In genomic region chr21:42423197-42423675, GRCh38 we compare ENCODE assay signal across 1 cellular context.
TF ChIP-seq lines count a peak whose summit lies in the region.

No MANE protein-coding gene starts in this region.

TF ChIP-seq in GM23338, 12 proteins besides CTCF, POLR2A, EP300 and RAD21 (continued from another document):
- TF ChIP-seq, protein P1, sequence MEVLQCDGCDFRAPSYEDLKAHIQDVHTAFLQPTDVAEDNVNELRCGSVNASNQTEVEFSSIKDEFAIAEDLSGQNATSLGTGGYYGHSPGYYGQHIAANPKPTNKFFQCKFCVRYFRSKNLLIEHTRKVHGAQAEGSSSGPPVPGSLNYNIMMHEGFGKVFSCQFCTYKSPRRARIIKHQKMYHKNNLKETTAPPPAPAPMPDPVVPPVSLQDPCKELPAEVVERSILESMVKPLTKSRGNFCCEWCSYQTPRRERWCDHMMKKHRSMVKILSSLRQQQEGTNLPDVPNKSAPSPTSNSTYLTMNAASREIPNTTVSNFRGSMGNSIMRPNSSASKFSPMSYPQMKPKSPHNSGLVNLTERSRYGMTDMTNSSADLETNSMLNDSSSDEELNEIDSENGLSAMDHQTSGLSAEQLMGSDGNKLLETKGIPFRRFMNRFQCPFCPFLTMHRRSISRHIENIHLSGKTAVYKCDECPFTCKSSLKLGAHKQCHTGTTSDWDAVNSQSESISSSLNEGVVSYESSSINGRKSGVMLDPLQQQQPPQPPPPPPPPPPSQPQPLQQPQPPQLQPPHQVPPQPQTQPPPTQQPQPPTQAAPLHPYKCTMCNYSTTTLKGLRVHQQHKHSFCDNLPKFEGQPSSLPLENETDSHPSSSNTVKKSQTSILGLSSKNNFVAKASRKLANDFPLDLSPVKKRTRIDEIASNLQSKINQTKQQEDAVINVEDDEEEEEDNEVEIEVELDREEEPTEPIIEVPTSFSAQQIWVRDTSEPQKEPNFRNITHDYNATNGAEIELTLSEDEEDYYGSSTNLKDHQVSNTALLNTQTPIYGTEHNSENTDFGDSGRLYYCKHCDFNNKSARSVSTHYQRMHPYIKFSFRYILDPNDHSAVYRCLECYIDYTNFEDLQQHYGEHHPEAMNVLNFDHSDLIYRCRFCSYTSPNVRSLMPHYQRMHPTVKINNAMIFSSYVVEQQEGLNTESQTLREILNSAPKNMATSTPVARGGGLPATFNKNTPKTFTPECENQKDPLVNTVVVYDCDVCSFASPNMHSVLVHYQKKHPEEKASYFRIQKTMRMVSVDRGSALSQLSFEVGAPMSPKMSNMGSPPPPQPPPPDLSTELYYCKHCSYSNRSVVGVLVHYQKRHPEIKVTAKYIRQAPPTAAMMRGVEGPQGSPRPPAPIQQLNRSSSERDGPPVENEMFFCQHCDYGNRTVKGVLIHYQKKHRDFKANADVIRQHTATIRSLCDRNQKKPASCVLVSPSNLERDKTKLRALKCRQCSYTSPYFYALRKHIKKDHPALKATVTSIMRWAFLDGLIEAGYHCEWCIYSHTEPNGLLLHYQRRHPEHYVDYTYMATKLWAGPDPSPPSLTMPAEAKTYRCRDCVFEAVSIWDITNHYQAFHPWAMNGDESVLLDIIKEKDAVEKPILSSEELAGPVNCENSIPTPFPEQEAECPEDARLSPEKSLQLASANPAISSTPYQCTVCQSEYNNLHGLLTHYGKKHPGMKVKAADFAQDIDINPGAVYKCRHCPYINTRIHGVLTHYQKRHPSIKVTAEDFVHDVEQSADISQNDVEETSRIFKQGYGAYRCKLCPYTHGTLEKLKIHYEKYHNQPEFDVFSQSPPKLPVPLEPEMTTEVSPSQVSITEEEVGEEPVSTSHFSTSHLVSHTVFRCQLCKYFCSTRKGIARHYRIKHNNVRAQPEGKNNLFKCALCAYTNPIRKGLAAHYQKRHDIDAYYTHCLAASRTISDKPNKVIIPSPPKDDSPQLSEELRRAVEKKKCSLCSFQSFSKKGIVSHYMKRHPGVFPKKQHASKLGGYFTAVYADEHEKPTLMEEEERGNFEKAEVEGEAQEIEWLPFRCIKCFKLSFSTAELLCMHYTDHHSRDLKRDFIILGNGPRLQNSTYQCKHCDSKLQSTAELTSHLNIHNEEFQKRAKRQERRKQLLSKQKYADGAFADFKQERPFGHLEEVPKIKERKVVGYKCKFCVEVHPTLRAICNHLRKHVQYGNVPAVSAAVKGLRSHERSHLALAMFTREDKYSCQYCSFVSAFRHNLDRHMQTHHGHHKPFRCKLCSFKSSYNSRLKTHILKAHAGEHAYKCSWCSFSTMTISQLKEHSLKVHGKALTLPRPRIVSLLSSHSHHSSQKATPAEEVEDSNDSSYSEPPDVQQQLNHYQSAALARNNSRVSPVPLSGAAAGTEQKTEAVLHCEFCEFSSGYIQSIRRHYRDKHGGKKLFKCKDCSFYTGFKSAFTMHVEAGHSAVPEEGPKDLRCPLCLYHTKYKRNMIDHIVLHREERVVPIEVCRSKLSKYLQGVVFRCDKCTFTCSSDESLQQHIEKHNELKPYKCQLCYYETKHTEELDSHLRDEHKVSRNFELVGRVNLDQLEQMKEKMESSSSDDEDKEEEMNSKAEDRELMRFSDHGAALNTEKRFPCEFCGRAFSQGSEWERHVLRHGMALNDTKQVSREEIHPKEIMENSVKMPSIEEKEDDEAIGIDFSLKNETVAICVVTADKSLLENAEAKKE (CRISPR knock-in tag; IDR thresholded peaks at IDR 0.05), result no peak
- TF ChIP-seq ZNF331 (CRISPR knock-in tag; IDR thresholded peaks at IDR 0.05; ENCODE audit: low read depth), result no peak
- TF ChIP-seq NANOG (IDR thresholded peaks at IDR 0.05; ENCODE audit: borderline replicate concordance), result no peak
